8 cellular contexts compared by ENCODE assay signal in genomic region chr16:66741131-66741900, GRCh38. TPM values are rescaled to one million over a fixed set of nuclear protein-coding genes. Genes with fewer than 3 reads are reported as not detected.
DNase-seq lines count a peak whose midpoint lies in the region; ATAC-seq and TF ChIP-seq lines count a peak whose summit lies in the region.

No MANE protein-coding gene starts in this region.

- no peak for TF ChIP-seq CTCF in SK-N-SH (IDR thresholded peaks at IDR 0.05)
- no peak for TF ChIP-seq CTCF in fibroblast of the aortic adventitia (IDR thresholded peaks at IDR 0.05; ENCODE audit: insufficient read depth, low read length)

- in situ Hi-C loops in G401 (cut with HindIII; ENCODE audit: low sequenced_read_pairs), result no loop called here

- no peaks in the 10 kb centered on the region for H3K9me2 ChIP-seq in SK-N-SH

- POLR2A ChIA-PET in SK-N-SH (lab: Yijun Ruan, JAX), result interaction anchor here (1.0 to 1.1 kb wide), 2 partner anchors 10 to 58 kb away, joined by 3 to 7 read pairs; partner anchors contain the start of gene DYNC1LI2

- H3K9me3 ChIP-seq in SK-N-SH, result no peaks in the 10 kb centered on the region

- H3K4me2 ChIP-seq in SK-N-SH, result peak overlapping the region; percentile 39

- H2AFZ ChIP-seq in SK-N-SH (ENCODE audit: low read depth), result no peak overlapping the region

- ATAC-seq in GM21723 (IDR thresholded peaks at IDR 0.05; ENCODE audit: unreplicated experiment) (no peak), GM18873 (IDR thresholded peaks at IDR 0.05; ENCODE audit: low FRiP score, unreplicated experiment) (no peak), GM21528 (IDR thresholded peaks at IDR 0.05; ENCODE audit: low FRiP score, unreplicated experiment) (no peak)

- peaks cover 10 to 15% of the 10 kb centered on the region in 2 experiments; a peak in 3 of 4 replicates for H3K4me1 ChIP-seq in SK-N-SH (ENCODE audit: control insufficient read depth in 1 of 2, insufficient read depth in 2 of 2, low read depth in 1 of 2, low read length in 1 of 2)

- H3K4me3 ChIP-seq in SK-N-SH (ENCODE audit: low read depth in 2 of 2, low read length in 1 of 2) (no peak overlapping the region), fibroblast of the aortic adventitia (ENCODE audit: low read depth, low read length) (no peak overlapping the region)

- WGBS in SK-N-SH (ENCODE audit: low lambda C conversion rate), result 35% methylated on average over 10 of the region's 10 CpGs

- H3K27me3 ChIP-seq in SK-N-SH (ENCODE audit: insufficient read depth), result no peaks in the 10 kb centered on the region

- peaks cover 29% of the 10 kb centered on the region for H3F3A ChIP-seq in SK-N-SH (replicated peaks; ENCODE audit: insufficient read depth)

- peaks cover 94% of the 10 kb centered on the region for H3K79me2 ChIP-seq in SK-N-SH (ENCODE audit: insufficient read depth)

- CTCF ChIA-PET in SK-N-SH (lab: Yijun Ruan, JAX), result interaction anchor here (0.7 to 7.4 kb wide), 21 partner anchors 9 to 154 kb away, joined by 3 to 68 read pairs (median 5); partner anchors contain the start of genes CMTM4, DYNC1LI2 and NAE1

- peak; percentile 98 for DNase-seq in G401 (ENCODE audit: low spot score)
- DNase-seq in SK-N-SH, result peak; percentile 79
- DNase-seq in fibroblast of the aortic adventitia (ENCODE audit: low read depth), result peak; percentile 94
- peak; percentile 21 to 96 (median 88) for DNase-seq in nucleus accumbens (lab: John Stamatoyannopoulos, UW)
- DNase-seq in GM19238 (ENCODE audit: insufficient read length, low spot score), result no peak

- TF ChIP-seq EP300 in SK-N-SH (IDR thresholded peaks at IDR 0.05; ENCODE audit: borderline replicate concordance in 1 of 2, low read depth in 1 of 2, low read length in 1 of 2), result 0 out of 4 replicates have a peak, but pooled peaks of 1 of the 2 experiments have one; percentile 27

- H4K20me1 ChIP-seq in SK-N-SH (ENCODE audit: insufficient read depth), result peaks cover 74% of the 10 kb centered on the region

- peak overlapping the region; percentile 75 to 77 for H3K27ac ChIP-seq in SK-N-SH (ENCODE audit: low read depth in 2 of 2, low read length in 1 of 2)

- peak overlapping the region; percentile 24; the same call in 1 of the 2 replicates for H3K9ac ChIP-seq in SK-N-SH

- H3K36me3 ChIP-seq in SK-N-SH (replicated peaks in 1 of 2; ENCODE audit: control insufficient read depth in 1 of 2, insufficient read depth in 2 of 2, low read length in 1 of 2), result peaks cover 46 to 67% of the 10 kb centered on the region in 2 experiments

- no peak for TF ChIP-seq RAD21 in SK-N-SH (IDR thresholded peaks at IDR 0.05; ENCODE audit: low read length)

TF ChIP-seq in SK-N-SH, 30 proteins besides CTCF, POLR2A, EP300 and RAD21:
- TF ChIP-seq JUND (IDR thresholded peaks at IDR 0.05), result 0 out of 2 replicates have a peak, but pooled peaks have one; percentile 48
- TF ChIP-seq IRF3 (IDR thresholded peaks at IDR 0.05; ENCODE audit: low read depth, low read length), result no peak
- peak; percentile 64 for TF ChIP-seq MAX (IDR thresholded peaks at IDR 0.05; ENCODE audit: low read depth)
- peak; percentile 71 for TF ChIP-seq MXI1 (IDR thresholded peaks at IDR 0.05; ENCODE audit: low read depth, low read length)
- no peak for TF ChIP-seq RCOR1 (IDR thresholded peaks at IDR 0.05; ENCODE audit: low read length)
- TF ChIP-seq FOXJ3 (CRISPR knock-in tag; IDR thresholded peaks at IDR 0.05), result 0 out of 2 replicates have a peak, but pooled peaks have one; percentile 47
- TF ChIP-seq TCF12 (IDR thresholded peaks at IDR 0.05), result peak; percentile 40; the same call in 1 of the 2 replicates
- no peak for TF ChIP-seq RFX5 (IDR thresholded peaks at IDR 0.05; ENCODE audit: low read length)
- 0 out of 2 replicates have a peak, but pooled peaks have one; percentile 25 for TF ChIP-seq YY1 (IDR thresholded peaks at IDR 0.05; ENCODE audit: low read depth)
- TF ChIP-seq CHD2 (IDR thresholded peaks at IDR 0.05; ENCODE audit: low read length, partially characterized antibody), result peak; percentile 26
- peak; percentile 88 for TF ChIP-seq NFIC (IDR thresholded peaks at IDR 0.05; ENCODE audit: borderline replicate concordance)

RNA-seq across cellular contexts. Expression of gene DYNC1LI2, which starts 10.1 kb away (rescaled TPM):
- total RNA-seq in G401 (2014; rRNA removed; shearing (Covaris generic)), result 41.6 and 63.4 TPM in 2 replicates
- polyA plus RNA-seq in SK-N-SH (2012; rRNA removed), result 33.1 and 49.6 TPM in 2 replicates
- polyA plus RNA-seq in SK-N-SH (2012; cell fraction: cytosol; rRNA removed), result 24.1 and 25.2 TPM in 2 replicates
- 186 and 240 TPM in 2 replicates for polyA plus RNA-seq in SK-N-SH (2012; cell fraction: nucleus; rRNA removed)
- total RNA-seq in fibroblast of the aortic adventitia (ENCODE audit: low replicate concordance), result 148 and 256 TPM in 2 replicates

RNA-seq across cellular contexts. Expression of gene CMTM4, which starts 44.8 kb away (rescaled TPM):
- 11.9 and 22.5 TPM in 2 replicates for total RNA-seq in G401 (2014; rRNA removed; shearing (Covaris generic))
- 21.7 and 30.8 TPM in 2 replicates for polyA plus RNA-seq in SK-N-SH (2012; rRNA removed)
- polyA plus RNA-seq in SK-N-SH (2012; cell fraction: cytosol; rRNA removed), result 18.9 and 22.2 TPM in 2 replicates
- 22.9 and 26.7 TPM in 2 replicates for polyA plus RNA-seq in SK-N-SH (2012; cell fraction: nucleus; rRNA removed)
- 13.3 and 16.8 TPM in 2 replicates for total RNA-seq in fibroblast of the aortic adventitia (ENCODE audit: low replicate concordance)
